8 cellular contexts compared by ENCODE assay signal in genomic region chr22:31829505-31829904, GRCh38.
DNase-seq lines count a peak whose midpoint lies in the region; ATAC-seq, FAIRE-seq and TF ChIP-seq lines count a peak whose summit lies in the region.

No MANE protein-coding gene starts in this region.

- no peaks in the 10 kb centered on the region for H3K9me3 ChIP-seq in A549
- no peaks in the 10 kb centered on the region for H3K9me3 ChIP-seq in stomach

- no peaks in the 10 kb centered on the region for H3K27me3 ChIP-seq in stomach

- 4% methylated on average over 1 of the region's 1 CpG for WGBS in A549 (ENCODE audit: missing lambda C conversion rate)
- WGBS in stomach, 5 donors, result 16 to 48% (median 24%) methylated on average over 1 of the region's 1 CpG

- TF ChIP-seq POLR2A in A549 (IDR thresholded peaks at IDR 0.05; ENCODE audit: low read length) (no peak), stomach (IDR thresholded peaks at IDR 0.05) (no peak)

- H3K36me3 ChIP-seq in stomach, result peaks cover 0 to 86% (median 66%) of the 10 kb centered on the region in 4 donors

- TF ChIP-seq CTCF in A549 (IDR thresholded peaks at IDR 0.05), result no peak
- no peak for TF ChIP-seq CTCF in fibroblast of mammary gland (conservative IDR thresholded peaks at IDR 0.05; ENCODE audit: control insufficient read depth, insufficient read depth, low read depth, low read length)
- no peak for TF ChIP-seq CTCF in stomach (IDR thresholded peaks at IDR 0.05)

- H3K27ac ChIP-seq in A549, result peak overlapping the region; percentile 67 to 84
- peak overlapping the region in 2 of 5 donors; percentile 55 to 59 for H3K27ac ChIP-seq in stomach

- POLR2A ChIA-PET in A549 (lab: Yijun Ruan, JAX), result no interaction called here

- intact Hi-C loops in stomach (cut with DNase I; ENCODE audit: low total_unique reads), result no loop called here

- H3K4me1 ChIP-seq in A549 (peaks cover 22% of the 10 kb centered on the region), stomach (peaks cover 0 to 20% (median 8%) of the 10 kb centered on the region in 4 donors)

- TF ChIP-seq RAD21 in A549 (conservative IDR thresholded peaks at IDR 0.05 in 1 of 2, IDR thresholded peaks at IDR 0.05 in 1 of 2), result no peak

- peak; percentile 77 to 81 for DNase-seq in A549 (ENCODE audit: low read depth in 1 of 2, low spot score in 1 of 2)
- DNase-seq in H4 (ENCODE audit: low spot score), result peak; percentile 60
- DNase-seq in activated CD4-positive, CD25-positive, alpha-beta regulatory T cell treated with anti-CD3 and anti-CD28 coated beads, Interleukin-2, amount 50 U/mL, for 72 hours, result peak; percentile 35
- peak; percentile 96 for DNase-seq in fibroblast of mammary gland (ENCODE audit: low read depth)
- DNase-seq in stimulated activated CD4-positive, alpha-beta T cell treated with anti-CD3 and anti-CD28 coated beads, Interleukin-4, amount 100 ng/mL, for 24 hours, result peak; percentile 74
- DNase-seq in stomach, result no peak
- no peak for DNase-seq in Kasumi-1 (lab: John Stamatoyannopoulos, UW)
- no peak for DNase-seq in OCI-M2 (lab: John Stamatoyannopoulos, UW; ENCODE audit: unreplicated experiment)

- H3K4me2 ChIP-seq in A549, result peak overlapping the region; percentile 63

- TF ChIP-seq EP300 in A549 (IDR thresholded peaks at IDR 0.05) (no peak), stomach (IDR thresholded peaks at IDR 0.05) (no peak)

- FAIRE-seq in A549 (lab: Jason Lieb, UNC), result no peak

- CTCF ChIA-PET in A549 (lab: Yijun Ruan, JAX), result interaction anchor here (1.1 to 1.9 kb wide), 3 partner anchors 36 to 164 kb away, joined by 3 to 5 read pairs (median 4); no protein-coding TSS in a partner anchor

- peak; percentile 98 to 99 for ATAC-seq in A549

- H3K4me3 ChIP-seq in A549 (no peak overlapping the region), fibroblast of mammary gland (ENCODE audit: control insufficient read depth, low read depth, low read length) (peak overlapping the region; percentile 1), stomach (no peak overlapping the region)

TF ChIP-seq in A549, 52 proteins besides CTCF, POLR2A, EP300 and RAD21:
- TF ChIP-seq MAFK (IDR thresholded peaks at IDR 0.05; ENCODE audit: partially characterized antibody), result peak; percentile 36
- TF ChIP-seq NFE2L2 (conservative IDR thresholded peaks at IDR 0.05; ENCODE audit: low read length), result no peak
- peak; percentile 94 for TF ChIP-seq FOSL2 (IDR thresholded peaks at IDR 0.05)
- TF ChIP-seq FOSL2 (CRISPR knock-in tag; IDR thresholded peaks at IDR 0.05), result peak; percentile 93
- TF ChIP-seq TFCP2L1 (CRISPR knock-in tag; IDR thresholded peaks at IDR 0.05), result no peak
- TF ChIP-seq PBX3 (IDR thresholded peaks at IDR 0.05), result 0 out of 2 replicates have a peak, but pooled peaks have one; percentile 39
- peak; percentile 75 for TF ChIP-seq MAX (IDR thresholded peaks at IDR 0.05)
- TF ChIP-seq JUN (IDR thresholded peaks at IDR 0.05), result peak; percentile 39 to 58; a peak in 1 of 5 replicates
- TF ChIP-seq GATA3 (IDR thresholded peaks at IDR 0.05; ENCODE audit: borderline replicate concordance), result peak; percentile 64; the same call in 1 of the 2 replicates
- no peak for TF ChIP-seq NPAS2 (CRISPR knock-in tag; IDR thresholded peaks at IDR 0.05; ENCODE audit: borderline replicate concordance)
- TF ChIP-seq CHD4 (IDR thresholded peaks at IDR 0.05; ENCODE audit: borderline replicate concordance), result no peak
- TF ChIP-seq ELK1 (IDR thresholded peaks at IDR 0.05; ENCODE audit: low read depth, low read length), result no peak
- peak; percentile 86 for TF ChIP-seq JUNB (IDR thresholded peaks at IDR 0.05)

Comparison
In these comparisons a context has a peak if more than half of its experiments do, and no peak if none do; other contexts are left out.
1. DNase-seq: peak in A549 (2 of 2), H4 (single experiment), activated CD4-positive, CD25-positive, alpha-beta regulatory T cell treated with anti-CD3 and anti-CD28 coated beads, Interleukin-2, amount 50 U/mL, for 72 hours (single experiment), fibroblast of mammary gland (single experiment) and stimulated activated CD4-positive, alpha-beta T cell treated with anti-CD3 and anti-CD28 coated beads, Interleukin-4, amount 100 ng/mL, for 24 hours (single experiment); none in stomach (single experiment), Kasumi-1 (0 of 2) and OCI-M2 (single experiment).